Comparison of ENCODE assay signal across 9 cellular contexts in genomic region chr7:157431951-157432540, GRCh38.
DNase-seq lines count a peak whose midpoint lies in the region; ATAC-seq and TF ChIP-seq lines count a peak whose summit lies in the region.
"Had no signal": no experiment of that assay in that cellular context is flagged by ENCODE, and none has a peak within 500 bp of the region (broad histone marks: within the 10 kb centered on the region; RNA-seq: fewer than 3 reads in every experiment).

No MANE protein-coding gene starts in this region.

- TF ChIP-seq POLR2A in sigmoid colon (IDR thresholded peaks at IDR 0.05), result no peak

- peak overlapping the region; percentile 41 for H3K4me3 Mint-ChIP-seq in activated CD4-positive, alpha-beta T cell treated with anti-CD3 and anti-CD28 coated beads for 36 hours
- H3K4me3 Mint-ChIP-seq in T-helper 17 cell, result peak overlapping the region; percentile 67
- peak overlapping the region; percentile 80 for H3K4me3 Mint-ChIP-seq in glutamatergic neuron (ENCODE audit: unreplicated experiment)

- no peak for ATAC-seq in activated CD4-positive, alpha-beta T cell treated with anti-CD3 and anti-CD28 coated beads for 36 hours
- no peak for ATAC-seq in T-helper 17 cell
- ATAC-seq in GM18519 (IDR thresholded peaks at IDR 0.05; ENCODE audit: low FRiP score, unreplicated experiment), result no peak
- ATAC-seq in HG02623 (IDR thresholded peaks at IDR 0.05; ENCODE audit: unreplicated experiment), result no peak

- no peaks in the 10 kb centered on the region for H3K36me3 Mint-ChIP-seq in activated CD4-positive, alpha-beta T cell treated with anti-CD3 and anti-CD28 coated beads for 36 hours (ENCODE audit: low read depth)
- H3K36me3 Mint-ChIP-seq in T-helper 17 cell (ENCODE audit: low read depth) (no peaks in the 10 kb centered on the region), glutamatergic neuron (ENCODE audit: unreplicated experiment) (peaks cover 5% of the 10 kb centered on the region)

- no peak for TF ChIP-seq CTCF in glutamatergic neuron (IDR thresholded peaks at IDR 0.05; ENCODE audit: partially characterized antibody, unreplicated experiment)
- no peak for TF ChIP-seq CTCF in sigmoid colon (IDR thresholded peaks at IDR 0.05)

- no peaks in the 10 kb centered on the region for H3K36me3 ChIP-seq in sigmoid colon

- H3K9me3 ChIP-seq in T-helper 17 cell (ENCODE audit: control insufficient read depth, low read length, poor library complexity, severe bottlenecking) (no peaks in the 10 kb centered on the region), sigmoid colon (no peaks in the 10 kb centered on the region)

- intact Hi-C loops in activated CD4-positive, alpha-beta T cell treated with anti-CD3 and anti-CD28 coated beads for 36 hours (cut with DNase I, micrococcal nuclease), result loop anchor here (5.0 kb wide), 3 partner anchors 40 to 920 kb away; no protein-coding TSS in a partner anchor
- intact Hi-C loops in sigmoid colon (cut with DNase I), result no loop called here

- H3K27ac ChIP-seq in sigmoid colon, result no peak overlapping the region

- no peaks in the 10 kb centered on the region for H3K9me3 Mint-ChIP-seq in activated CD4-positive, alpha-beta T cell treated with anti-CD3 and anti-CD28 coated beads for 36 hours (ENCODE audit: low read depth)
- H3K9me3 Mint-ChIP-seq in glutamatergic neuron (ENCODE audit: unreplicated experiment), result peaks cover 6% of the 10 kb centered on the region

- H3K4me1 ChIP-seq in sigmoid colon, result peaks cover 0 to 10% (median 7%) of the 10 kb centered on the region in 4 donors

- WGBS in sigmoid colon, 2 donors, result 72 to 82% methylated on average over 22 of the region's 22 CpGs

- POLR2A ChIA-PET in activated CD4-positive, alpha-beta T cell treated with anti-CD3 and anti-CD28 coated beads for 36 hours (lab: Charles Lee), result no interaction called here

- H3K27me3 Mint-ChIP-seq in activated CD4-positive, alpha-beta T cell treated with anti-CD3 and anti-CD28 coated beads for 36 hours, result no peaks in the 10 kb centered on the region
- H3K27me3 Mint-ChIP-seq in T-helper 17 cell, result no peaks in the 10 kb centered on the region
- peaks cover 11% of the 10 kb centered on the region for H3K27me3 Mint-ChIP-seq in glutamatergic neuron (ENCODE audit: unreplicated experiment)

- no peak overlapping the region for H3K27ac Mint-ChIP-seq in activated CD4-positive, alpha-beta T cell treated with anti-CD3 and anti-CD28 coated beads for 36 hours
- H3K27ac Mint-ChIP-seq in T-helper 17 cell, result no peak overlapping the region
- H3K27ac Mint-ChIP-seq in glutamatergic neuron (ENCODE audit: unreplicated experiment), result no peak overlapping the region

- H3K27me3 ChIP-seq in sigmoid colon, result no peaks in the 10 kb centered on the region

- CTCF ChIA-PET in activated CD4-positive, alpha-beta T cell treated with anti-CD3 and anti-CD28 coated beads for 36 hours (lab: Charles Lee), result interaction anchor here (0.6 to 1.4 kb wide), 11 partner anchors 42 to 1415 kb away, joined by 3 to 8 read pairs (median 4); no protein-coding TSS in a partner anchor

- peaks cover 13% of the 10 kb centered on the region for H3K4me1 Mint-ChIP-seq in activated CD4-positive, alpha-beta T cell treated with anti-CD3 and anti-CD28 coated beads for 36 hours
- H3K4me1 Mint-ChIP-seq in T-helper 17 cell, result peaks cover 14% of the 10 kb centered on the region
- H3K4me1 Mint-ChIP-seq in glutamatergic neuron (ENCODE audit: low read depth, unreplicated experiment), result peaks cover 6% of the 10 kb centered on the region

- no peak for DNase-seq in activated CD4-positive, alpha-beta T cell treated with anti-CD3 and anti-CD28 coated beads for 36 hours
- no peak for DNase-seq in activated CD4-positive, alpha-beta T cell treated with anti-CD3 and anti-CD28 coated beads, Interleukin-2, amount 50 U/mL, for 1 hour
- DNase-seq in T-helper 17 cell (no peak), glutamatergic neuron (no peak), sigmoid colon (peak; percentile 54)
- DNase-seq in stimulated activated CD4-positive, alpha-beta T cell treated with anti-CD3 and anti-CD28 coated beads, Interleukin-4, amount 100 ng/mL, for 4 hours, result no peak

- no peak for TF ChIP-seq EP300 in sigmoid colon (IDR thresholded peaks at IDR 0.05)

- peak overlapping the region in 1 of 4 donors; percentile 16 for H3K4me3 ChIP-seq in sigmoid colon
- H3K4me3 ChIP-seq: lung had no signal
